Comparison of ENCODE assay signal across 15 cellular contexts in the genomic region with DNA sequence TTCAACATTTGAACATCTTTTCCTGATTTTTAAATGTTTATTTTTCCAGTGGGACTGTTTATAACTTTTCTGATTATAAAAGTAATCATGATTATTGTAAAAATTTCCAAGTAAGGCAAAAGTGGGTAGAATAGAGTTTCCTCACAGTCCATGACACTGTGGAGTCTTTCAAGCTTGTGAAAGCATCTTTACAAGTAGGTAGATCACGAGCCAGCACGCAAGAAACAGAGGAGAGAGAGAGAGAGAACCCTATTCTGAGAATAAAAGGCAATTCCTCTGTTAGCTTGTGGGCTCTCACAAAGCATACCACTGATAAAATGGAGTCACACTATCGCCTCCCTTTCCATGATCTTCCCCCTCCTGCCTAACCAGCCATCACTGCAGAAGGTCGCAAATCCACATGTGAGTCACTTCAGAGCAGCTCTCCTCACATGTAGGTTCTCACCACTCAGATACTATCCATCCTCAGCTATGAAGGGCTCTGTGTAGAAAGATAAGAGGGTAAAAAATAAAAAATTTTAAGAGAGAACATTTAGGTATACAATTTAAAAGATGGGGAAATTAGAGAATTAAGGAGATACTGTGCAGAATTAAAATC. TPM values are rescaled to one million over a fixed set of nuclear protein-coding genes. Genes with fewer than 3 reads are reported as not detected.
DNase-seq lines count a peak whose midpoint lies in the region; ATAC-seq and TF ChIP-seq lines count a peak whose summit lies in the region.
"Had no signal": no experiment of that assay in that cellular context is flagged by ENCODE, and none has a peak within 500 bp of the region (broad histone marks: within the 10 kb centered on the region; RNA-seq: fewer than 3 reads in every experiment).

No MANE protein-coding gene starts in this region.

- H3K9me3 ChIP-seq in CD4-positive, alpha-beta T cell (ENCODE audit: control insufficient read depth, low read length) = no peaks in the 10 kb centered on the region
- no peaks in the 10 kb centered on the region for H3K9me3 ChIP-seq in adrenal gland (replicated peaks in 1 of 3)
- H3K9me3 ChIP-seq: suprapubic skin had no signal

- no peak for TF ChIP-seq POLR2A in adrenal gland (IDR thresholded peaks at IDR 0.05)

- no TSS peak for BruUV-seq in Calu3 (replicated peaks; lab: Mats Ljungman, UMichigan)

- POLR2A ChIA-PET in CD4-positive, alpha-beta T cell (lab: Charles Lee) = interaction anchor here (1.2 to 3.1 kb wide), 8 partner anchors 10 to 44 kb away, joined by 3 to 11 read pairs (median 4); partner anchors contain the start of gene AAK1

- WGBS in adrenal gland, 4 donors = 74 to 84% (median 80%) methylated on average over 4 of the region's 4 CpGs

- peaks cover 95% of the 10 kb centered on the region for H3K4me1 Mint-ChIP-seq in CD4-positive, alpha-beta T cell (ENCODE audit: low read depth)
- H3K4me1 Mint-ChIP-seq in Calu3 (ENCODE audit: low read depth, unreplicated experiment) (peaks cover 55% of the 10 kb centered on the region), mesothelial cell of epicardium (peaks cover 2% of the 10 kb centered on the region), glutamatergic neuron (ENCODE audit: low read depth, unreplicated experiment) (peaks cover 2% of the 10 kb centered on the region)
- peaks cover 76% of the 10 kb centered on the region for H3K4me1 Mint-ChIP-seq in activated T-helper 2 cell treated with anti-CD3 and anti-CD28 coated beads, Interferon-gamma antibody, Interleukin-2, Interleukin-4, amounts not matched to agents 10 μg/mL and 5 μg/mL and 100 μg/mL, durations not matched to agents 14 hours and 24 hours and 36 hours (ENCODE audit: low read depth)

- no peaks in the 10 kb centered on the region for H3K36me3 ChIP-seq in adrenal gland (replicated peaks in 1 of 2)
- H3K36me3 ChIP-seq: suprapubic skin had no signal

- H3K36me3 Mint-ChIP-seq in CD4-positive, alpha-beta T cell (ENCODE audit: low read depth) = peaks cover 79% of the 10 kb centered on the region
- no peaks in the 10 kb centered on the region for H3K36me3 Mint-ChIP-seq in Calu3 (ENCODE audit: insufficient read depth, unreplicated experiment)
- peaks cover 55% of the 10 kb centered on the region for H3K36me3 Mint-ChIP-seq in activated T-helper 2 cell treated with anti-CD3 and anti-CD28 coated beads, Interferon-gamma antibody, Interleukin-2, Interleukin-4, amounts not matched to agents 10 μg/mL and 5 μg/mL and 100 μg/mL, durations not matched to agents 14 hours and 24 hours and 36 hours (ENCODE audit: low read depth)
- peaks cover 14% of the 10 kb centered on the region for H3K36me3 Mint-ChIP-seq in mesothelial cell of epicardium
- peaks cover 8% of the 10 kb centered on the region for H3K36me3 Mint-ChIP-seq in glutamatergic neuron (ENCODE audit: unreplicated experiment)

- TF ChIP-seq CTCF in CD4-positive, alpha-beta T cell (IDR thresholded peaks at IDR 0.05) = no peak
- TF ChIP-seq CTCF in Calu3 (IDR thresholded peaks at IDR 0.05; ENCODE audit: unreplicated experiment) (no peak), mesothelial cell of epicardium (IDR thresholded peaks at IDR 0.05; ENCODE audit: unreplicated experiment) (no peak), glutamatergic neuron (IDR thresholded peaks at IDR 0.05; ENCODE audit: partially characterized antibody, unreplicated experiment) (no peak), adrenal gland (IDR thresholded peaks at IDR 0.05) (no peak)

- H3K27ac ChIP-seq in CD4-positive, alpha-beta T cell (ENCODE audit: low read depth, low read length) = no peak overlapping the region
- peak overlapping the region in 2 of 5 donors; percentile 51 to 62 for H3K27ac ChIP-seq in adrenal gland
- H3K27ac ChIP-seq: suprapubic skin had no signal

- no peak overlapping the region for H3K4me3 ChIP-seq in adrenal gland
- H3K4me3 ChIP-seq: suprapubic skin had no signal

- H3K4me1 ChIP-seq in adrenal gland (replicated peaks in 1 of 2) = peaks cover 8 to 49% of the 10 kb centered on the region in 2 donors

- intact Hi-C loops in CD4-positive, alpha-beta T cell (cut with DNase I, micrococcal nuclease) = loop anchor here (2.0 to 5.0 kb wide), 2 partner anchors 16 to 39 kb away; partner anchors contain the start of gene AAK1 (in 1 of the 2)
- intact Hi-C loops in Calu3 (cut with micrococcal nuclease; ENCODE audit: unreplicated experiment) = loop anchor here (5.0 kb wide), 2 partner anchors 36 to 39 kb away; partner anchors contain the start of gene AAK1
- intact Hi-C loops in activated T-helper 2 cell treated with anti-CD3 and anti-CD28 coated beads, Interferon-gamma antibody, Interleukin-2, Interleukin-4, amounts not matched to agents 10 μg/mL and 5 μg/mL and 100 μg/mL, durations not matched to agents 14 hours and 24 hours and 36 hours (cut with micrococcal nuclease) = loop anchor here (5.0 kb wide), 1 partner anchor 36 kb away; no protein-coding TSS in a partner anchor
- intact Hi-C loops in adrenal gland (cut with DNase I) = no loop called here

- peak overlapping the region; percentile 27 for H3K4me3 Mint-ChIP-seq in CD4-positive, alpha-beta T cell
- no peak overlapping the region for H3K4me3 Mint-ChIP-seq in Calu3 (ENCODE audit: low read depth, unreplicated experiment)
- no peak overlapping the region for H3K4me3 Mint-ChIP-seq in activated T-helper 2 cell treated with anti-CD3 and anti-CD28 coated beads, Interferon-gamma antibody, Interleukin-2, Interleukin-4, amounts not matched to agents 10 μg/mL and 5 μg/mL and 100 μg/mL, durations not matched to agents 14 hours and 24 hours and 36 hours (ENCODE audit: low read depth)
- no peak overlapping the region for H3K4me3 Mint-ChIP-seq in mesothelial cell of epicardium
- no peak overlapping the region for H3K4me3 Mint-ChIP-seq in glutamatergic neuron (ENCODE audit: unreplicated experiment)

- H3K27me3 Mint-ChIP-seq in CD4-positive, alpha-beta T cell = no peaks in the 10 kb centered on the region
- H3K27me3 Mint-ChIP-seq in Calu3 (ENCODE audit: unreplicated experiment) (no peaks in the 10 kb centered on the region), mesothelial cell of epicardium (ENCODE audit: low read depth) (no peaks in the 10 kb centered on the region), glutamatergic neuron (ENCODE audit: unreplicated experiment) (peaks cover 1% of the 10 kb centered on the region)
- H3K27me3 Mint-ChIP-seq in activated T-helper 2 cell treated with anti-CD3 and anti-CD28 coated beads, Interferon-gamma antibody, Interleukin-2, Interleukin-4, amounts not matched to agents 10 μg/mL and 5 μg/mL and 100 μg/mL, durations not matched to agents 14 hours and 24 hours and 36 hours (ENCODE audit: low read depth) = no peaks in the 10 kb centered on the region

- H3K27me3 ChIP-seq in CD4-positive, alpha-beta T cell (ENCODE audit: control insufficient read depth, insufficient read depth, low read length) = no peaks in the 10 kb centered on the region
- no peaks in the 10 kb centered on the region for H3K27me3 ChIP-seq in adrenal gland
- H3K27me3 ChIP-seq: suprapubic skin had no signal

- peak; percentile 31 for ATAC-seq in CD4-positive, alpha-beta T cell (ENCODE audit: poor library complexity)
- ATAC-seq in HG03571 (IDR thresholded peaks at IDR 0.05; ENCODE audit: unreplicated experiment) = no peak

- H3K9me3 Mint-ChIP-seq in CD4-positive, alpha-beta T cell = peaks cover 8% of the 10 kb centered on the region
- H3K9me3 Mint-ChIP-seq in Calu3 (ENCODE audit: low read depth, unreplicated experiment) (peaks cover 7% of the 10 kb centered on the region), mesothelial cell of epicardium (peaks cover 10% of the 10 kb centered on the region), glutamatergic neuron (ENCODE audit: unreplicated experiment) (no peaks in the 10 kb centered on the region)
- no peaks in the 10 kb centered on the region for H3K9me3 Mint-ChIP-seq in activated T-helper 2 cell treated with anti-CD3 and anti-CD28 coated beads, Interferon-gamma antibody, Interleukin-2, Interleukin-4, amounts not matched to agents 10 μg/mL and 5 μg/mL and 100 μg/mL, durations not matched to agents 14 hours and 24 hours and 36 hours

- CTCF ChIA-PET in CD4-positive, alpha-beta T cell (lab: Charles Lee) = interaction anchor here (0.9 to 1.4 kb wide), 3 partner anchors 15 to 111 kb away, joined by 3 to 4 read pairs (median 3); no protein-coding TSS in a partner anchor
- CTCF ChIA-PET in Calu3 (lab: Charles Lee) = interaction anchor here (0.8 to 1.4 kb wide), 3 partner anchors 33 to 121 kb away, joined by 3 to 5 read pairs (median 3); no protein-coding TSS in a partner anchor

- H3K27ac Mint-ChIP-seq in CD4-positive, alpha-beta T cell = peak overlapping the region; percentile 89
- H3K27ac Mint-ChIP-seq in Calu3 (ENCODE audit: unreplicated experiment) = peak overlapping the region; percentile 47
- peak overlapping the region; percentile 34 for H3K27ac Mint-ChIP-seq in activated T-helper 2 cell treated with anti-CD3 and anti-CD28 coated beads, Interferon-gamma antibody, Interleukin-2, Interleukin-4, amounts not matched to agents 10 μg/mL and 5 μg/mL and 100 μg/mL, durations not matched to agents 14 hours and 24 hours and 36 hours
- peak overlapping the region; percentile 35 for H3K27ac Mint-ChIP-seq in mesothelial cell of epicardium
- H3K27ac Mint-ChIP-seq in glutamatergic neuron (ENCODE audit: unreplicated experiment) = no peak overlapping the region

- DNase-seq in CD4-positive, alpha-beta T cell = no peak
- DNase-seq in Calu3 (no peak), mesothelial cell of epicardium (ENCODE audit: low spot score in 2 of 2, unreplicated experiment in 2 of 2) (no peak), glutamatergic neuron (no peak), adrenal gland (no peak)
- DNase-seq in activated T-helper 2 cell treated with anti-CD3 and anti-CD28 coated beads, Interferon-gamma antibody, Interleukin-2, Interleukin-4, amounts not matched to agents 10 μg/mL and 5 μg/mL and 100 μg/mL, durations not matched to agents 14 hours and 24 hours and 36 hours (ENCODE audit: low spot score) = no peak
- DNase-seq: DMS53, foreskin melanocyte, Kasumi-1, left ventricle myocardium superior, NCI-H1417, NCI-H446, SHP77 had no signal

RNA-seq across cellular contexts. Expression of gene AAK1, which starts 40.3 kb away (rescaled TPM):
- total RNA-seq in CD4-positive, alpha-beta T cell = 100 to 1,000 TPM; 201 to 208 TPM
- total RNA-seq in Calu3 (2022) (46.7 and 60.1 TPM in 2 replicates), mesothelial cell of epicardium (65.4 to 70.7 TPM (median 66.4 TPM) in 3 replicates), glutamatergic neuron (ENCODE audit: unreplicated experiment) (68.2 TPM), adrenal gland (100 to 1,000 TPM in 1 of 8 donors, 10 to 100 TPM in 7; 44.1 to 106 (median 80.7) TPM)
- total RNA-seq in activated T-helper 2 cell treated with anti-CD3 and anti-CD28 coated beads, Interferon-gamma antibody, Interleukin-2, Interleukin-4, amounts not matched to agents 10 μg/mL and 5 μg/mL and 100 μg/mL, durations not matched to agents 14 hours and 24 hours and 36 hours = 108 TPM in 2 replicates
- 10 to 100 TPM; 26.2 to 39.8 (median 37.4) TPM for polyA plus RNA-seq in adrenal gland

Comparison
In these comparisons a context has a peak if more than half of its experiments do, and no peak if none do; other contexts are left out.
1. intact Hi-C loops: an anchor here in CD4-positive, alpha-beta T cell (2.0 to 5.0 kb wide), Calu3 (5.0 kb wide) and activated T-helper 2 cell treated with anti-CD3 and anti-CD28 coated beads, Interferon-gamma antibody, Interleukin-2, Interleukin-4, amounts not matched to agents 10 μg/mL and 5 μg/mL and 100 μg/mL, durations not matched to agents 14 hours and 24 hours and 36 hours (5.0 kb wide); none called in adrenal gland.